Comparison of ENCODE assay signal across 1 cellular context in genomic region chr1:240232548-240232947, GRCh38.
TF ChIP-seq lines count a peak whose summit lies in the region.

No MANE protein-coding gene starts in this region.

TF ChIP-seq in SK-N-SH, 30 proteins besides CTCF, POLR2A, EP300 and RAD21 (continued from another document):
- TF ChIP-seq, protein P1, sequence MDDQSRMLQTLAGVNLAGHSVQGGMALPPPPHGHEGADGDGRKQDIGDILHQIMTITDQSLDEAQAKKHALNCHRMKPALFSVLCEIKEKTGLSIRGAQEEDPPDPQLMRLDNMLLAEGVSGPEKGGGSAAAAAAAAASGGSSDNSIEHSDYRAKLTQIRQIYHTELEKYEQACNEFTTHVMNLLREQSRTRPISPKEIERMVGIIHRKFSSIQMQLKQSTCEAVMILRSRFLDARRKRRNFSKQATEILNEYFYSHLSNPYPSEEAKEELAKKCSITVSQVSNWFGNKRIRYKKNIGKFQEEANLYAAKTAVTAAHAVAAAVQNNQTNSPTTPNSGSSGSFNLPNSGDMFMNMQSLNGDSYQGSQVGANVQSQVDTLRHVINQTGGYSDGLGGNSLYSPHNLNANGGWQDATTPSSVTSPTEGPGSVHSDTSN (IDR thresholded peaks at IDR 0.05): no peak
- TF ChIP-seq, protein P2, sequence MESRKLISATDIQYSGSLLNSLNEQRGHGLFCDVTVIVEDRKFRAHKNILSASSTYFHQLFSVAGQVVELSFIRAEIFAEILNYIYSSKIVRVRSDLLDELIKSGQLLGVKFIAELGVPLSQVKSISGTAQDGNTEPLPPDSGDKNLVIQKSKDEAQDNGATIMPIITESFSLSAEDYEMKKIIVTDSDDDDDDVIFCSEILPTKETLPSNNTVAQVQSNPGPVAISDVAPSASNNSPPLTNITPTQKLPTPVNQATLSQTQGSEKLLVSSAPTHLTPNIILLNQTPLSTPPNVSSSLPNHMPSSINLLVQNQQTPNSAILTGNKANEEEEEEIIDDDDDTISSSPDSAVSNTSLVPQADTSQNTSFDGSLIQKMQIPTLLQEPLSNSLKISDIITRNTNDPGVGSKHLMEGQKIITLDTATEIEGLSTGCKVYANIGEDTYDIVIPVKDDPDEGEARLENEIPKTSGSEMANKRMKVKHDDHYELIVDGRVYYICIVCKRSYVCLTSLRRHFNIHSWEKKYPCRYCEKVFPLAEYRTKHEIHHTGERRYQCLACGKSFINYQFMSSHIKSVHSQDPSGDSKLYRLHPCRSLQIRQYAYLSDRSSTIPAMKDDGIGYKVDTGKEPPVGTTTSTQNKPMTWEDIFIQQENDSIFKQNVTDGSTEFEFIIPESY (IDR thresholded peaks at IDR 0.05; ENCODE audit: borderline replicate concordance, low read depth): no peak
- TF ChIP-seq FOSL2 (IDR thresholded peaks at IDR 0.05; ENCODE audit: borderline replicate concordance, low read depth) (peak; percentile 28; the same call in 1 of the 2 replicates), NFIC (IDR thresholded peaks at IDR 0.05; ENCODE audit: borderline replicate concordance) (no peak), TEAD4 (IDR thresholded peaks at IDR 0.05; ENCODE audit: borderline replicate concordance, insufficient read depth) (0 out of 2 replicates have a peak, but pooled peaks have one; percentile 28), USF2 (IDR thresholded peaks at IDR 0.05; ENCODE audit: borderline replicate concordance, low read depth, low read length) (no peak), RCOR1 (IDR thresholded peaks at IDR 0.05; ENCODE audit: low read length) (no peak), JUND (IDR thresholded peaks at IDR 0.05) (0 out of 2 replicates have a peak, but pooled peaks have one; percentile 10)
